In the genomic region with DNA sequence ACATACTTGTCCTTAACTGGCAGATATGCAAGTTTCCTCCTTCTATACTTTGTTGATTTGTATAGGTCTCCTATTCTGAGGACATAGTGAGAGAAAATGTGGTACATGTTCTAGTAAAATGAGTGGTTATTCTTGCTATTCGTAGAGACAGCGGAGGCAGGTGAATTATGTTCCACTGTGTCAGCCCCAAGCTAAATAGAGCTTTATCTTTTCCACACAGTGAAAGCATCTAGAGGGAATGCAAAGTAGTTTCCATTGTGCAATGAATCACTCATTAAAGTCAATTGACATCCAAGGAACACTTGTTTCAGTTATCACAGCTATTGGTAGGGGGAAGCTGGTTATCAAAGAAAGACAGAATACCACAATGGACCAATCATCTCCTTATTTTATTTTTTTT, we compare ENCODE assay signal across 18 cellular contexts.
"Had no signal": no experiment of that assay in that cellular context is flagged by ENCODE, and none has a peak within 500 bp of the region (broad histone marks: within the 10 kb centered on the region; RNA-seq: fewer than 3 reads in every experiment).

No MANE protein-coding gene starts in this region.

- H3K27ac ChIP-seq: body of pancreas, colonic mucosa, sigmoid colon, thoracic aorta had no signal

- H3K4me1 Mint-ChIP-seq: activated B cell treated with CpG ODN at 0.5 μM for 24 hours; naive thymus-derived CD8-positive, alpha-beta T cell; stimulated activated memory B cell treated with anti-CD40 and anti-IgM and Interleukin-4, amounts not matched to agents 10 μg/mL and 1 μg/mL and 100 μg/mL, for 72 hours had no signal

- H3K27me3 ChIP-seq: body of pancreas, colonic mucosa, sigmoid colon had no signal

- H3K36me3 ChIP-seq: colonic mucosa, sigmoid colon, thoracic aorta had no signal

- DNase-seq: activated B cell treated with CpG ODN at 0.5 μM for 24 hours; activated CD4-positive, alpha-beta memory T cell treated with anti-CD3 and anti-CD28 coated beads for 36 hours; activated CD4-positive, alpha-beta T cell treated with anti-CD3 and anti-CD28 coated beads for 4 hours; activated T-cell treated with anti-CD3 and anti-CD28 coated beads for 4 hours; amniotic stem cell; body of pancreas; central memory CD4-positive, alpha-beta T cell; colonic mucosa; erythroblast; foreskin melanocyte; naive thymus-derived CD8-positive, alpha-beta T cell; sigmoid colon; stimulated activated CD4-positive, alpha-beta T cell treated with anti-CD3 and anti-CD28 coated beads, Interleukin-4, amount 100 ng/mL, for 4 hours had no signal

- H3K4me3 ChIP-seq: body of pancreas, colonic mucosa, sigmoid colon, thoracic aorta had no signal

- H3K9me3 Mint-ChIP-seq: activated B cell treated with CpG ODN at 0.5 μM for 24 hours; activated CD4-positive, alpha-beta memory T cell treated with anti-CD3 and anti-CD28 coated beads for 36 hours; activated T-helper 1 cell treated with anti-CD3 and anti-CD28 coated beads, Interleukin-12 subunit alpha, Interleukin-12 subunit beta, Interleukin-2, Interleukin-4 antibody, amounts not matched to agents 30 ng/mL and 10 ng/mL and 1 ng/mL, durations not matched to agents 14 hours and 24 hours and 36 hours; stimulated activated memory B cell treated with anti-CD40 and anti-IgM and Interleukin-4, amounts not matched to agents 10 μg/mL and 1 μg/mL and 100 μg/mL, for 72 hours; T-helper 2 cell treated with Interferon-gamma antibody and Interleukin-4, amounts not matched to agents 5 μg/mL and 100 μg/mL, for 36 hours had no signal

- H3K27ac Mint-ChIP-seq: activated B cell treated with CpG ODN at 0.5 μM for 24 hours; activated CD4-positive, alpha-beta memory T cell treated with anti-CD3 and anti-CD28 coated beads for 36 hours; activated naive CD8-positive, alpha-beta T cell; activated T-helper 1 cell treated with anti-CD3 and anti-CD28 coated beads, Interleukin-12 subunit alpha, Interleukin-12 subunit beta, Interleukin-2, Interleukin-4 antibody, amounts not matched to agents 30 ng/mL and 10 ng/mL and 1 ng/mL, durations not matched to agents 14 hours and 24 hours and 36 hours; naive thymus-derived CD8-positive, alpha-beta T cell; stimulated activated memory B cell treated with anti-CD40 and anti-IgM and Interleukin-4, amounts not matched to agents 10 μg/mL and 1 μg/mL and 100 μg/mL, for 72 hours; T-helper 2 cell treated with Interferon-gamma antibody and Interleukin-4, amounts not matched to agents 5 μg/mL and 100 μg/mL, for 36 hours had no signal

- H3K27me3 Mint-ChIP-seq: activated B cell treated with CpG ODN at 0.5 μM for 24 hours; activated CD4-positive, alpha-beta memory T cell treated with anti-CD3 and anti-CD28 coated beads for 36 hours; activated naive CD8-positive, alpha-beta T cell; naive thymus-derived CD8-positive, alpha-beta T cell; stimulated activated memory B cell treated with anti-CD40 and anti-IgM and Interleukin-4, amounts not matched to agents 10 μg/mL and 1 μg/mL and 100 μg/mL, for 72 hours had no signal

- H3K9me3 ChIP-seq: body of pancreas, colonic mucosa, sigmoid colon, thoracic aorta had no signal

- H3K4me1 ChIP-seq: body of pancreas, colonic mucosa had no signal

- H3K36me3 Mint-ChIP-seq: activated CD4-positive, alpha-beta memory T cell treated with anti-CD3 and anti-CD28 coated beads for 36 hours; activated naive CD8-positive, alpha-beta T cell; naive thymus-derived CD8-positive, alpha-beta T cell; stimulated activated memory B cell treated with anti-CD40 and anti-IgM and Interleukin-4, amounts not matched to agents 10 μg/mL and 1 μg/mL and 100 μg/mL, for 72 hours had no signal

- H3K4me3 Mint-ChIP-seq: activated B cell treated with CpG ODN at 0.5 μM for 24 hours; activated CD4-positive, alpha-beta memory T cell treated with anti-CD3 and anti-CD28 coated beads for 36 hours; activated naive CD8-positive, alpha-beta T cell; activated T-helper 1 cell treated with anti-CD3 and anti-CD28 coated beads, Interleukin-12 subunit alpha, Interleukin-12 subunit beta, Interleukin-2, Interleukin-4 antibody, amounts not matched to agents 30 ng/mL and 10 ng/mL and 1 ng/mL, durations not matched to agents 14 hours and 24 hours and 36 hours; naive thymus-derived CD8-positive, alpha-beta T cell; stimulated activated memory B cell treated with anti-CD40 and anti-IgM and Interleukin-4, amounts not matched to agents 10 μg/mL and 1 μg/mL and 100 μg/mL, for 72 hours; T-helper 2 cell treated with Interferon-gamma antibody and Interleukin-4, amounts not matched to agents 5 μg/mL and 100 μg/mL, for 36 hours had no signal
